ENCODE assay signal across 38 cellular contexts in genomic region chr3:187721055-187721454, GRCh38. TPM values are rescaled to one million over a fixed set of nuclear protein-coding genes. Genes with fewer than 3 reads are reported as not detected.
"Had no signal": no experiment of that assay in that cellular context is flagged by ENCODE, and none has a peak within 500 bp of the region (broad histone marks: within the 10 kb centered on the region; RNA-seq: fewer than 3 reads in every experiment).

No MANE protein-coding gene starts in this region.

- H3K36me3 Mint-ChIP-seq: activated naive CD4-positive, alpha-beta T cell treated with anti-CD3 and anti-CD28 coated beads, Interleukin-2, amount 50 U/mL, for 72 hours had no signal

- H3K27me3 ChIP-seq: adrenal gland, body of pancreas, Peyer's patch had no signal

- H3K9me3 ChIP-seq: adrenal gland, body of pancreas, Peyer's patch had no signal

- H3K27me3 Mint-ChIP-seq: activated B cell treated with CpG ODN at 0.5 μM for 24 hours; activated CD4-positive, alpha-beta memory T cell treated with anti-CD3 and anti-CD28 coated beads for 36 hours had no signal

- H3K4me3 Mint-ChIP-seq: activated B cell treated with CpG ODN at 0.5 μM for 24 hours; activated CD4-positive, alpha-beta memory T cell treated with anti-CD3 and anti-CD28 coated beads for 36 hours; activated naive CD4-positive, alpha-beta T cell treated with anti-CD3 and anti-CD28 coated beads for 36 hours; activated T-cell treated with anti-CD3 and anti-CD28 coated beads, Interleukin-2, amount 50 U/mL, for 4 hours; activated T-helper 1 cell treated with anti-CD3 and anti-CD28 coated beads, Interleukin-12 subunit alpha, Interleukin-12 subunit beta, Interleukin-2, Interleukin-4 antibody, amounts not matched to agents 30 ng/mL and 10 ng/mL and 1 ng/mL, durations not matched to agents 14 hours and 24 hours and 36 hours had no signal

- FAIRE-seq: astrocyte, bronchial epithelial cell had no signal

- H3K27ac ChIP-seq: body of pancreas, Peyer's patch, VCaP had no signal

- ATAC-seq: activated naive CD4-positive, alpha-beta T cell treated with anti-CD3 and anti-CD28 coated beads, Interleukin-2, amount 50 U/mL, for 72 hours; activated T-cell treated with anti-CD3 and anti-CD28 coated beads, Interleukin-2, amount 50 U/mL, for 4 hours; body of pancreas had no signal

- DNase-seq: activated B cell treated with CpG ODN at 0.5 μM for 24 hours; activated CD4-positive, alpha-beta memory T cell treated with anti-CD3 and anti-CD28 coated beads for 36 hours; activated CD4-positive, alpha-beta T cell treated with anti-CD3 and anti-CD28 coated beads for 4 hours; activated CD4-positive, alpha-beta T cell treated with anti-CD3 and anti-CD28 coated beads, Interleukin-2, amount 50 U/mL, for 1 hour; activated CD4-positive, CD25-positive, alpha-beta regulatory T cell treated with anti-CD3 and anti-CD28 coated beads, Interleukin-2, amount 50 U/mL, for 72 hours; activated CD8-positive, alpha-beta memory T cell treated with anti-CD3 and anti-CD28 coated beads, Interleukin-2, amount 50 U/mL, for 4 hours; activated gamma-delta T cell treated with Interleukin-2 at 50 U/mL for 16 hours; activated naive CD4-positive, alpha-beta T cell treated with anti-CD3 and anti-CD28 coated beads for 36 hours; activated T-cell treated with anti-CD3 and anti-CD28 coated beads for 4 hours; activated T-cell treated with anti-CD3 and anti-CD28 coated beads, Interleukin-2, amount 50 U/mL, for 4 hours; body of pancreas; caudate nucleus; cerebellar nuclear complex; NCI-H1105; NCI-H1417 treated with DMSO at 0.1 percent for 48 hours; NCI-H1694; NCI-H1930; NCI-H2081 treated with DMSO at 0.1 percent for 48 hours; NCI-H345; NCI-H524 treated with DMSO at 0.1 percent for 48 hours; PC-3; Peyer's patch; RPMI8226; SIG-M5; SW 1271; T-helper 1 cell; T-helper 2 cell; T-helper 9 cell had no signal

- H3K4me1 ChIP-seq: Peyer's patch had no signal

- H3K4me1 Mint-ChIP-seq: activated B cell treated with CpG ODN at 0.5 μM for 24 hours had no signal

- H3K9me3 Mint-ChIP-seq: activated B cell treated with CpG ODN at 0.5 μM for 24 hours; activated CD4-positive, alpha-beta memory T cell treated with anti-CD3 and anti-CD28 coated beads for 36 hours; activated naive CD4-positive, alpha-beta T cell treated with anti-CD3 and anti-CD28 coated beads for 36 hours; activated naive CD4-positive, alpha-beta T cell treated with anti-CD3 and anti-CD28 coated beads, Interleukin-2, amount 50 U/mL, for 72 hours; activated T-cell treated with anti-CD3 and anti-CD28 coated beads, Interleukin-2, amount 50 U/mL, for 4 hours; activated T-helper 1 cell treated with anti-CD3 and anti-CD28 coated beads, Interleukin-12 subunit alpha, Interleukin-12 subunit beta, Interleukin-2, Interleukin-4 antibody, amounts not matched to agents 30 ng/mL and 10 ng/mL and 1 ng/mL, durations not matched to agents 14 hours and 24 hours and 36 hours had no signal

- H3K4me3 ChIP-seq: adrenal gland, body of pancreas, Peyer's patch had no signal

- H3K27ac Mint-ChIP-seq: activated B cell treated with CpG ODN at 0.5 μM for 24 hours; activated CD4-positive, alpha-beta memory T cell treated with anti-CD3 and anti-CD28 coated beads for 36 hours; activated naive CD4-positive, alpha-beta T cell treated with anti-CD3 and anti-CD28 coated beads for 36 hours; activated T-helper 1 cell treated with anti-CD3 and anti-CD28 coated beads, Interleukin-12 subunit alpha, Interleukin-12 subunit beta, Interleukin-2, Interleukin-4 antibody, amounts not matched to agents 30 ng/mL and 10 ng/mL and 1 ng/mL, durations not matched to agents 14 hours and 24 hours and 36 hours had no signal

RNA-seq across cellular contexts. Expression of gene RTP2, which starts 18.7 kb away (rescaled TPM):
- total RNA-seq: activated B cell treated with CpG ODN at 0.5 μM for 24 hours; activated CD4-positive, alpha-beta memory T cell treated with anti-CD3 and anti-CD28 coated beads for 36 hours; activated naive CD4-positive, alpha-beta T cell treated with anti-CD3 and anti-CD28 coated beads for 36 hours; activated naive CD4-positive, alpha-beta T cell treated with anti-CD3 and anti-CD28 coated beads, Interleukin-2, amount 50 U/mL, for 72 hours; activated T-cell treated with anti-CD3 and anti-CD28 coated beads, Interleukin-2, amount 50 U/mL, for 4 hours; activated T-helper 1 cell treated with anti-CD3 and anti-CD28 coated beads, Interleukin-12 subunit alpha, Interleukin-12 subunit beta, Interleukin-2, Interleukin-4 antibody, amounts not matched to agents 30 ng/mL and 10 ng/mL and 1 ng/mL, durations not matched to agents 14 hours and 24 hours and 36 hours; astrocyte; body of pancreas; bronchial epithelial cell; MCF 10A; NCI-H460; PC-3; Peyer's patch; Right ventricle myocardium inferior; SK-MEL-5 had no signal
- polyA plus RNA-seq: adrenal gland had no signal

RNA-seq across cellular contexts. Expression of gene SST, which starts 50.9 kb away (rescaled TPM):
- total RNA-seq: activated B cell treated with CpG ODN at 0.5 μM for 24 hours; activated CD4-positive, alpha-beta memory T cell treated with anti-CD3 and anti-CD28 coated beads for 36 hours; activated naive CD4-positive, alpha-beta T cell treated with anti-CD3 and anti-CD28 coated beads for 36 hours; activated naive CD4-positive, alpha-beta T cell treated with anti-CD3 and anti-CD28 coated beads, Interleukin-2, amount 50 U/mL, for 72 hours; activated T-cell treated with anti-CD3 and anti-CD28 coated beads, Interleukin-2, amount 50 U/mL, for 4 hours; activated T-helper 1 cell treated with anti-CD3 and anti-CD28 coated beads, Interleukin-12 subunit alpha, Interleukin-12 subunit beta, Interleukin-2, Interleukin-4 antibody, amounts not matched to agents 30 ng/mL and 10 ng/mL and 1 ng/mL, durations not matched to agents 14 hours and 24 hours and 36 hours; bronchial epithelial cell; MCF 10A; NCI-H460; PC-3; Right ventricle myocardium inferior; SK-MEL-5 had no signal
